ENCODE assay signal across 26 cellular contexts in the genomic region with DNA sequence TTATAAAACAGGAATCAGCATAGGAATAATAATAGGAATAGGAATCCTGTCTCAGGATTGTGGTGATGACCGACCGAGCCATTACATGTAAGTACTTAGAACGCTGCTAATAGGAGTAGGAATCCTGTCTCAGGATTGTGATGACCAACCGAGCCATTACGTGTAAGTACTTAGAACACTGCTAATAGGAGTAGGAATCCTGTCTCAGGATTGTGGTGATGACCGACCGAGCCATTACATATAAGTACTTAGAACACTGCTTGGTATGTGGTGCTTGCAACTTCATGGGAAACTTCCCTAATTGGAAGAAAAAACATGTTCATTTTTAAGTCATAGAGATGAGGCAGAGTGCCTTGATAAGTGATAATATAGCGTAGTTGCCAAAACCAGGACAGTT. TPM values are rescaled to one million over a fixed set of nuclear protein-coding genes. Genes with fewer than 3 reads are reported as not detected.
DNase-seq lines count a peak whose midpoint lies in the region; ATAC-seq, FAIRE-seq and TF ChIP-seq lines count a peak whose summit lies in the region.
"Had no signal": no experiment of that assay in that cellular context is flagged by ENCODE, and none has a peak within 500 bp of the region (broad histone marks: within the 10 kb centered on the region; RNA-seq: fewer than 3 reads in every experiment).

No MANE protein-coding gene starts in this region.

- no peak overlapping the region for H3K4me3 Mint-ChIP-seq in mesothelial cell of epicardium
- H3K4me3 Mint-ChIP-seq: activated naive CD4-positive, alpha-beta T cell treated with anti-CD3 and anti-CD28 coated beads for 36 hours; naive thymus-derived CD4-positive, alpha-beta T cell; T-helper 2 cell treated with Interferon-gamma antibody and Interleukin-4, amounts not matched to agents 5 μg/mL and 100 μg/mL, for 36 hours; WTC11 had no signal

- in situ Hi-C loops in astrocyte of the spinal cord (cut with HindIII; ENCODE audit: low sequenced_read_pairs): no loop called here

- H3K36me3 Mint-ChIP-seq in mesothelial cell of epicardium: peaks cover 2% of the 10 kb centered on the region

- H3K9me3 ChIP-seq in left ventricle myocardium inferior (replicated peaks) (no peaks in the 10 kb centered on the region), vagina (no peaks in the 10 kb centered on the region), pancreas (no peaks in the 10 kb centered on the region)
- H3K9me3 ChIP-seq: suprapubic skin had no signal

- H3K27me3 ChIP-seq in left ventricle myocardium inferior (ENCODE audit: low read depth): no peaks in the 10 kb centered on the region
- no peaks in the 10 kb centered on the region for H3K27me3 ChIP-seq in vagina
- no peaks in the 10 kb centered on the region for H3K27me3 ChIP-seq in pancreas
- H3K27me3 ChIP-seq: dorsolateral prefrontal cortex, suprapubic skin had no signal

- 93 to 95% methylated on average over 8 of the region's 8 CpGs for WGBS in pancreas, 2 donors

- peak overlapping the region; percentile 58 for H3K27ac ChIP-seq in left ventricle myocardium inferior (replicated peaks)
- H3K27ac ChIP-seq in vagina: peak overlapping the region; percentile 17
- H3K27ac ChIP-seq in pancreas: no peak overlapping the region
- H3K27ac ChIP-seq: parathyroid adenoma, SK-N-MC, suprapubic skin had no signal

- TF ChIP-seq POLR2A in vagina (IDR thresholded peaks at IDR 0.05): no peak

- no peaks in the 10 kb centered on the region for H3K27me3 Mint-ChIP-seq in mesothelial cell of epicardium (ENCODE audit: low read depth)
- H3K27me3 Mint-ChIP-seq: naive thymus-derived CD4-positive, alpha-beta T cell had no signal

- no peak overlapping the region for H3K4me3 ChIP-seq in left ventricle myocardium inferior
- H3K4me3 ChIP-seq in astrocyte of the spinal cord (ENCODE audit: low read depth, low read length): no peak overlapping the region
- no peak overlapping the region for H3K4me3 ChIP-seq in vagina
- no peak overlapping the region for H3K4me3 ChIP-seq in pancreas
- H3K4me3 ChIP-seq: dorsolateral prefrontal cortex, SK-N-MC, suprapubic skin had no signal

- H3K27ac Mint-ChIP-seq in mesothelial cell of epicardium: peak overlapping the region; percentile 7
- H3K27ac Mint-ChIP-seq: activated naive CD4-positive, alpha-beta T cell treated with anti-CD3 and anti-CD28 coated beads for 36 hours; T-helper 2 cell treated with Interferon-gamma antibody and Interleukin-4, amounts not matched to agents 5 μg/mL and 100 μg/mL, for 36 hours; WTC11 had no signal

- DNase-seq in left ventricle myocardium inferior (no peak), cardiac septum (ENCODE audit: low spot score) (no peak), astrocyte of the spinal cord (ENCODE audit: low read depth, low spot score) (peak; percentile 45), mesothelial cell of epicardium (ENCODE audit: low spot score in 2 of 2, unreplicated experiment in 2 of 2) (no peak), vagina (ENCODE audit: extremely low spot score in 2 of 2) (no peak), pancreas (no peak), NCI-H446 treated with DMSO at 0.1 percent for 48 hours (lab: John Stamatoyannopoulos, UW) (no peak)
- DNase-seq: activated CD4-positive, alpha-beta T cell treated with anti-CD3 and anti-CD28 coated beads, Interleukin-2, amount 50 U/mL, for 4 hours; activated naive CD4-positive, alpha-beta T cell treated with anti-CD3 and anti-CD28 coated beads for 36 hours; dorsolateral prefrontal cortex; erythroblast; Karpas-422; naive thymus-derived CD4-positive, alpha-beta T cell; NCI-H1048; NCI-H2029 had no signal

- intact Hi-C loops in left ventricle myocardium inferior (cut with micrococcal nuclease): no loop called here
- intact Hi-C loops in cardiac septum (cut with DNase I): no loop called here
- intact Hi-C loops in vagina (cut with DNase I): no loop called here
- intact Hi-C loops in pancreas (cut with DNase I): no loop called here

- peaks cover 10% of the 10 kb centered on the region for H3K36me3 ChIP-seq in left ventricle myocardium inferior
- peaks cover 0 to 19% of the 10 kb centered on the region in 2 donors for H3K36me3 ChIP-seq in vagina
- H3K36me3 ChIP-seq in pancreas: no peaks in the 10 kb centered on the region

- no peak for ATAC-seq in pancreas
- ATAC-seq in GM21423 (IDR thresholded peaks at IDR 0.05; ENCODE audit: unreplicated experiment): no peak
- ATAC-seq: WTC11 had no signal

- H3K4me1 ChIP-seq in left ventricle myocardium inferior (peaks cover 88% of the 10 kb centered on the region), vagina (peaks cover 44% of the 10 kb centered on the region), pancreas (peaks cover 0 to 6% (median 0%) of the 10 kb centered on the region in 3 donors)
- H3K4me1 ChIP-seq: parathyroid adenoma had no signal

- H3K4me1 Mint-ChIP-seq in mesothelial cell of epicardium: peaks cover 46% of the 10 kb centered on the region

- no peak for TF ChIP-seq CTCF in left ventricle myocardium inferior (IDR thresholded peaks at IDR 0.05; ENCODE audit: borderline replicate concordance)
- no peak for TF ChIP-seq CTCF in astrocyte of the spinal cord (IDR thresholded peaks at IDR 0.05; ENCODE audit: low read depth, low read length)
- TF ChIP-seq CTCF in mesothelial cell of epicardium (IDR thresholded peaks at IDR 0.05; ENCODE audit: unreplicated experiment): no peak
- TF ChIP-seq CTCF in vagina (IDR thresholded peaks at IDR 0.05): no peak
- no peak for TF ChIP-seq CTCF in pancreas (IDR thresholded peaks at IDR 0.05)

- peaks cover 2% of the 10 kb centered on the region for H3K9me3 Mint-ChIP-seq in mesothelial cell of epicardium
- H3K9me3 Mint-ChIP-seq: activated naive CD4-positive, alpha-beta T cell treated with anti-CD3 and anti-CD28 coated beads for 36 hours; WTC11 had no signal

- no peak for FAIRE-seq in pancreas (lab: Jason Lieb, UNC)
- FAIRE-seq: frontal cortex, G401.6, H1, keratinocyte, urothelium cell line had no signal

RNA-seq across cellular contexts. Expression of a gene that starts 30.0 kb away (rescaled TPM):
- total RNA-seq in left ventricle myocardium inferior (17.1 TPM), cardiac septum (18.6 TPM), mesothelial cell of epicardium (27.2 to 28.2 TPM (median 28.0 TPM) in 3 replicates), vagina (39.5 TPM), pancreas (10 to 100 TPM in 1 of 6 donors, 1 to 10 TPM in 5; 4.0 to 12.9 (median 7.2) TPM)
- 1 to 10 TPM; 2.9 to 4.4 TPM for polyA plus RNA-seq in pancreas

Comparison
In these comparisons a context has a peak if more than half of its experiments do, and no peak if none do; other contexts are left out.
1. H3K27ac ChIP-seq: peak in left ventricle myocardium inferior (single experiment) and vagina (single experiment); none in pancreas (0 of 4).